In genomic region chr14:95495093-95495492, GRCh38 we compare ENCODE assay signal across 13 cellular contexts. TPM values are rescaled to one million over a fixed set of nuclear protein-coding genes. Genes with fewer than 3 reads are reported as not detected.
DNase-seq lines count a peak whose midpoint lies in the region; ATAC-seq lines count a peak whose summit lies in the region.
"Had no signal": no experiment of that assay in that cellular context is flagged by ENCODE, and none has a peak within 500 bp of the region (broad histone marks: within the 10 kb centered on the region; RNA-seq: fewer than 3 reads in every experiment).

No MANE protein-coding gene starts in this region.

- no peaks in the 10 kb centered on the region for H3K27me3 ChIP-seq in CD4-positive, alpha-beta memory T cell (ENCODE audit: insufficient read depth, low read length)
- H3K27me3 ChIP-seq: MG63 had no signal

- H3K36me3 ChIP-seq in CD4-positive, alpha-beta memory T cell (ENCODE audit: insufficient read depth, low read length), result no peaks in the 10 kb centered on the region
- H3K36me3 ChIP-seq: HAP-1, MG63 had no signal

- H3K27ac ChIP-seq in CD4-positive, alpha-beta memory T cell (ENCODE audit: low read depth, low read length), result peak overlapping the region; percentile 50

- CTCF ChIA-PET in CD4-positive, alpha-beta memory T cell (lab: Charles Lee; ENCODE audit: partially characterized antibody), result interaction anchor here (0.8 to 2.6 kb wide), 2 partner anchors 30 to 33 kb away, joined by 3 to 9 read pairs; no protein-coding TSS in a partner anchor

- DNase-seq in CD4-positive, alpha-beta memory T cell, result no peak
- DNase-seq in activated naive CD8-positive, alpha-beta T cell treated with anti-CD3 and anti-CD28 coated beads, Interleukin-2, amount 10 ng/mL, durations not matched to agents 7 days and 5 days, result no peak
- no peak for DNase-seq in natural killer cell treated with Interleukin-12 subunit alpha and Interleukin-12 subunit beta and Interleukin-15 and Interleukin-18, amount 100 ng/mL, for 72 hours (ENCODE audit: low spot score)
- DNase-seq in posterior vena cava (ENCODE audit: low spot score) (no peak), AG08396 (ENCODE audit: low spot score) (no peak)
- DNase-seq: activated CD4-positive, CD25-positive, alpha-beta regulatory T cell treated with anti-CD3 and anti-CD28 coated beads, Interleukin-2, amount 50 U/mL, for 72 hours; effector CD8-positive, alpha-beta T cell; MG63; NCI-H2227 treated with DMSO at 0.1 percent for 48 hours had no signal

- peak overlapping the region in 7 of 8 donors; percentile 39 to 73 (median 69) for H3K4me3 Mint-ChIP-seq in CD4-positive, alpha-beta memory T cell
- H3K4me3 Mint-ChIP-seq in activated naive CD8-positive, alpha-beta T cell treated with anti-CD3 and anti-CD28 coated beads, Interleukin-2, amount 10 ng/mL, durations not matched to agents 7 days and 5 days, result peak overlapping the region; percentile 46
- H3K4me3 Mint-ChIP-seq in natural killer cell treated with Interleukin-12 subunit alpha and Interleukin-12 subunit beta and Interleukin-15 and Interleukin-18, amount 100 ng/mL, for 72 hours, result peak overlapping the region; percentile 77

- intact Hi-C loops in CD4-positive, alpha-beta memory T cell (cut with micrococcal nuclease), result no loop called here
- intact Hi-C loops in posterior vena cava (cut with DNase I), result no loop called here

- H3K9me3 Mint-ChIP-seq in CD4-positive, alpha-beta memory T cell, result peaks cover 0 to 2% (median 0%) of the 10 kb centered on the region in 8 donors
- H3K9me3 Mint-ChIP-seq in activated naive CD8-positive, alpha-beta T cell treated with anti-CD3 and anti-CD28 coated beads, Interleukin-2, amount 10 ng/mL, durations not matched to agents 7 days and 5 days, result peaks cover 1% of the 10 kb centered on the region
- peaks cover 3% of the 10 kb centered on the region for H3K9me3 Mint-ChIP-seq in natural killer cell treated with Interleukin-12 subunit alpha and Interleukin-12 subunit beta and Interleukin-15 and Interleukin-18, amount 100 ng/mL, for 72 hours

- peaks cover 14 to 15% of the 10 kb centered on the region in 2 donors for H3K36me3 Mint-ChIP-seq in CD4-positive, alpha-beta memory T cell
- H3K36me3 Mint-ChIP-seq in activated naive CD8-positive, alpha-beta T cell treated with anti-CD3 and anti-CD28 coated beads, Interleukin-2, amount 10 ng/mL, durations not matched to agents 7 days and 5 days, result peaks cover 37% of the 10 kb centered on the region
- peaks cover 10% of the 10 kb centered on the region for H3K36me3 Mint-ChIP-seq in natural killer cell treated with Interleukin-12 subunit alpha and Interleukin-12 subunit beta and Interleukin-15 and Interleukin-18, amount 100 ng/mL, for 72 hours

- peaks cover 36 to 82% (median 64%) of the 10 kb centered on the region in 4 donors for H3K4me1 Mint-ChIP-seq in CD4-positive, alpha-beta memory T cell
- peaks cover 39% of the 10 kb centered on the region for H3K4me1 Mint-ChIP-seq in activated naive CD8-positive, alpha-beta T cell treated with anti-CD3 and anti-CD28 coated beads, Interleukin-2, amount 10 ng/mL, durations not matched to agents 7 days and 5 days
- peaks cover 34 to 36% of the 10 kb centered on the region in 2 donors for H3K4me1 Mint-ChIP-seq in natural killer cell treated with Interleukin-12 subunit alpha and Interleukin-12 subunit beta and Interleukin-15 and Interleukin-18, amount 100 ng/mL, for 72 hours (ENCODE audit: low read depth in 2 of 2)

- peak; percentile 1 for ATAC-seq in HG03095 (IDR thresholded peaks at IDR 0.05; ENCODE audit: unreplicated experiment)
- ATAC-seq in activated naive CD8-positive, alpha-beta T cell treated with anti-CD3 and anti-CD28 coated beads, Interleukin-2, amount 10 ng/mL, durations not matched to agents 7 days and 5 days (ENCODE audit: low read depth), result no peak
- peak; percentile 4 to 18 for ATAC-seq in natural killer cell treated with Interleukin-12 subunit alpha and Interleukin-12 subunit beta and Interleukin-15 and Interleukin-18, amount 100 ng/mL, for 72 hours
- no peak for ATAC-seq in HG02623 (IDR thresholded peaks at IDR 0.05; ENCODE audit: unreplicated experiment)
- ATAC-seq in GM21447 (IDR thresholded peaks at IDR 0.05; ENCODE audit: unreplicated experiment), result no peak

- no peaks in the 10 kb centered on the region for H3K27me3 Mint-ChIP-seq in CD4-positive, alpha-beta memory T cell
- no peaks in the 10 kb centered on the region for H3K27me3 Mint-ChIP-seq in activated naive CD8-positive, alpha-beta T cell treated with anti-CD3 and anti-CD28 coated beads, Interleukin-2, amount 10 ng/mL, durations not matched to agents 7 days and 5 days
- no peaks in the 10 kb centered on the region for H3K27me3 Mint-ChIP-seq in natural killer cell treated with Interleukin-12 subunit alpha and Interleukin-12 subunit beta and Interleukin-15 and Interleukin-18, amount 100 ng/mL, for 72 hours

- no peak overlapping the region for H3K4me3 ChIP-seq in CD4-positive, alpha-beta memory T cell (ENCODE audit: low read length in 2 of 2)
- H3K4me3 ChIP-seq: HAP-1, MG63 had no signal

- POLR2A ChIA-PET in CD4-positive, alpha-beta memory T cell (lab: Charles Lee; ENCODE audit: partially characterized antibody), result interaction anchor here (0.7 to 2.3 kb wide), 3 partner anchors 21 to 53 kb away, joined by 4 to 14 read pairs (median 5); no protein-coding TSS in a partner anchor
- POLR2A ChIA-PET in activated naive CD8-positive, alpha-beta T cell treated with anti-CD3 and anti-CD28 coated beads, Interleukin-2, amount 10 ng/mL, durations not matched to agents 7 days and 5 days (lab: Charles Lee), result interaction anchor here (1.5 kb wide), 1 partner anchor 32 kb away, joined by 4 read pairs; no protein-coding TSS in a partner anchor

- H3K4me1 ChIP-seq in CD4-positive, alpha-beta memory T cell (ENCODE audit: insufficient read depth, low read length), result peaks cover 66% of the 10 kb centered on the region
- H3K4me1 ChIP-seq: HAP-1 had no signal

- H3K27ac Mint-ChIP-seq in CD4-positive, alpha-beta memory T cell, result peak overlapping the region; percentile 84 to 96 (median 87)
- H3K27ac Mint-ChIP-seq in activated naive CD8-positive, alpha-beta T cell treated with anti-CD3 and anti-CD28 coated beads, Interleukin-2, amount 10 ng/mL, durations not matched to agents 7 days and 5 days, result peak overlapping the region; percentile 89
- peak overlapping the region; percentile 65 to 90 for H3K27ac Mint-ChIP-seq in natural killer cell treated with Interleukin-12 subunit alpha and Interleukin-12 subunit beta and Interleukin-15 and Interleukin-18, amount 100 ng/mL, for 72 hours

- no peaks in the 10 kb centered on the region for H3K9me3 ChIP-seq in CD4-positive, alpha-beta memory T cell (ENCODE audit: control insufficient read depth in 1 of 2, low read length in 2 of 2)
- H3K9me3 ChIP-seq: HAP-1, MG63 had no signal

RNA-seq across cellular contexts. Expression of gene SYNE3, which starts 21.4 kb away (rescaled TPM):
- 10 to 100 TPM; 47.7 to 52.2 TPM for total RNA-seq in CD4-positive, alpha-beta memory T cell
- polyA plus RNA-seq in CD4-positive, alpha-beta memory T cell, result 1 to 10 TPM; 4.3 to 9.0 TPM
- total RNA-seq in activated naive CD8-positive, alpha-beta T cell treated with anti-CD3 and anti-CD28 coated beads, Interleukin-2, amount 10 ng/mL, durations not matched to agents 7 days and 5 days, result 10 to 100 TPM; 79.0 to 79.1 TPM
- total RNA-seq in natural killer cell treated with Interleukin-12 subunit alpha and Interleukin-12 subunit beta and Interleukin-15 and Interleukin-18, amount 100 ng/mL, for 72 hours, result 10 to 100 TPM; 46.9 to 62.4 TPM
- 10 to 100 TPM; 35.7 to 40.0 TPM for total RNA-seq in posterior vena cava

RNA-seq across cellular contexts. Expression of gene GLRX5, which starts 39.8 kb away (rescaled TPM):
- 10 to 100 TPM; 17.6 to 18.7 TPM for total RNA-seq in CD4-positive, alpha-beta memory T cell
- polyA plus RNA-seq in CD4-positive, alpha-beta memory T cell, result 10 to 100 TPM; 60.3 to 74.7 TPM
- total RNA-seq in activated naive CD8-positive, alpha-beta T cell treated with anti-CD3 and anti-CD28 coated beads, Interleukin-2, amount 10 ng/mL, durations not matched to agents 7 days and 5 days, result 10 to 100 TPM; 33.8 to 34.7 TPM
- 10 to 100 TPM; 35.5 to 36.1 TPM for total RNA-seq in natural killer cell treated with Interleukin-12 subunit alpha and Interleukin-12 subunit beta and Interleukin-15 and Interleukin-18, amount 100 ng/mL, for 72 hours
- total RNA-seq in posterior vena cava, result 10 to 100 TPM; 21.7 to 25.6 TPM

Comparison
In these comparisons a context has a peak if more than half of its experiments do, and no peak if none do; other contexts are left out.
1. ATAC-seq: peak in HG03095 (single experiment) and natural killer cell treated with Interleukin-12 subunit alpha and Interleukin-12 subunit beta and Interleukin-15 and Interleukin-18, amount 100 ng/mL, for 72 hours (2 of 2); none in activated naive CD8-positive, alpha-beta T cell treated with anti-CD3 and anti-CD28 coated beads, Interleukin-2, amount 10 ng/mL, durations not matched to agents 7 days and 5 days (single experiment), HG02623 (single experiment) and GM21447 (single experiment).
2. Peak in every context shown above with its lines, with median percentiles within 50 percentile points of each other: H3K27ac Mint-ChIP-seq and H3K4me3 Mint-ChIP-seq.